ENCODE assay signal across 8 cellular contexts in the genomic region with DNA sequence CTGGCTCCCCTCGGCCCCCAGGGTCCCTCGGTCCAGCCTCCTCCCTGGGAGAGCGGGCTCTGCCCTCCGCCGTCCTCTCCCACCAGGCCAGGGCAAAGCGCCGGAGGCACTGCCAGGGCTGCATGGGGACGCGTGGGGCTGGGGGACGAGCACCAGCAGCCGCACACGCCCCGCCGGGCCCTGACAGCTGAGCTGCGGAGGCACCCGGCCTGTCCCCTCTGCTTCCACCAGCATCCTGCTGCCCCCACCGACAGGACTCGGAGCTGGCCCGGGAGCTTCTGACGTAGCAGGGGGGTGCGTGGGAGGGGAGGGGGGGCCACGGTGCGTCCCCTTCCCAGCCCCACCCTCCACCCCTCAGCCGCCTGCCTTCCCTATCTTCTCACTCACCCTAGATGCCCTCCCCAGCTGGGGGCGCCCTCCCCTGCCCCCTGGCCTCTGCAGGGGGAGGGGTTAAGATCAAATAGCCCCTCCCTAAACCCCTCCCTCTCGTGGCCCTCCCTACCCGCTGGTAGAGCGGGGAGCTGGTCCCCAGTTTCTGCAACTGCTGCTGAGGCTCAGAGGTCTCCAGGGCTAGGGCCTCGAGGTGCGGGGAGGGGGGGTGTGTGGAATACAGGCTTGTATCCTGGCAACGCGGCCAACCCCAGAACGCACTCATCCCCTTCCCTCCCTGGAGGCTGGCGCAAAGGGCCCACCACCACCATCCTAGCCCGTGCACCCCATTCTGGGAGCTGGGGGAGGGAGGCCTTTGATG. TPM values are rescaled to one million over a fixed set of nuclear protein-coding genes. Genes with fewer than 3 reads are reported as not detected.
DNase-seq lines count a peak whose midpoint lies in the region; ATAC-seq and TF ChIP-seq lines count a peak whose summit lies in the region.

No MANE protein-coding gene starts in this region.

- ATAC-seq in GM21526 (IDR thresholded peaks at IDR 0.05; ENCODE audit: low FRiP score, unreplicated experiment) (no peak), HG03039 (IDR thresholded peaks at IDR 0.05; ENCODE audit: unreplicated experiment) (no peak)

- H3K14ac ChIP-seq in neuronal stem cell (ENCODE audit: low read length), result no peak overlapping the region

- H2AK5ac ChIP-seq in neuronal stem cell (ENCODE audit: low read depth, low read length), result peak overlapping the region; percentile 99

- CTCF ChIA-PET in GM10248 (lab: Yijun Ruan, JAX), result interaction anchor here (0.9 to 4.7 kb wide), 8 partner anchors 18 to 112 kb away, joined by 3 to 22 read pairs (median 4); no protein-coding TSS in a partner anchor

- H2BK12ac ChIP-seq in neuronal stem cell (ENCODE audit: low read length), result no peak overlapping the region

- H2BK15ac ChIP-seq in neuronal stem cell (ENCODE audit: low read length), result peak overlapping the region; percentile 44

- H3K4ac ChIP-seq in neuronal stem cell (ENCODE audit: low read length), result peak overlapping the region; percentile 66

- H3K18ac ChIP-seq in neuronal stem cell (ENCODE audit: low read length), result peak overlapping the region; percentile 92

- peak overlapping the region; percentile 78 for H3K27ac ChIP-seq in angular gyrus (ENCODE audit: low read depth, low read length)
- H3K27ac ChIP-seq in neuronal stem cell (replicated peaks; ENCODE audit: low read length), result no peak overlapping the region

- peak overlapping the region; percentile 95 for H2BK120ac ChIP-seq in neuronal stem cell (ENCODE audit: low read depth, low read length)

- H4K91ac ChIP-seq in neuronal stem cell (ENCODE audit: low read depth, low read length, poor library complexity), result peak overlapping the region; percentile 16

- POLR2A ChIA-PET in GM10248 (lab: Yijun Ruan, JAX), result no interaction called here

- peaks cover 0 to 22% (median 15%) of the 10 kb centered on the region in 3 experiments for H3K27me3 ChIP-seq in neuronal stem cell (ENCODE audit: control insufficient read depth in 3 of 3, insufficient read depth in 3 of 3, low read depth in 1 of 3, low read length in 3 of 3)

- H3K4me1 ChIP-seq in neuronal stem cell (ENCODE audit: control insufficient read depth in 2 of 2, insufficient read depth in 1 of 2, low read depth in 1 of 2, low read length in 2 of 2), result peaks cover 37 to 41% of the 10 kb centered on the region in 2 donors

- peaks cover 9% of the 10 kb centered on the region for H3K79me1 ChIP-seq in neuronal stem cell (ENCODE audit: low read depth, low read length)

- peak overlapping the region; percentile 80 for H3K9ac ChIP-seq in neuronal stem cell (ENCODE audit: low read depth, low read length, poor library complexity)

- H3K9me3 ChIP-seq in neuronal stem cell (replicated peaks in 1 of 2; ENCODE audit: control insufficient read depth in 2 of 2, insufficient read depth in 1 of 2, low read depth in 1 of 2, low read length in 2 of 2), result no peaks in the 10 kb centered on the region

- H3K36me3 ChIP-seq in neuronal stem cell (replicated peaks in 1 of 2; ENCODE audit: control insufficient read depth in 2 of 2, insufficient read depth in 2 of 2, low read length in 2 of 2), result no peaks in the 10 kb centered on the region

- H2BK5ac ChIP-seq in neuronal stem cell (ENCODE audit: low read length), result no peak overlapping the region

- H3K4me3 ChIP-seq in neuronal stem cell (ENCODE audit: low read length in 2 of 2), result peak overlapping the region; percentile 66 to 81

- WGBS in neuronal stem cell (ENCODE audit: extremely low coverage in 2 of 2, insufficient read length in 2 of 2, insufficient replicate concordance in 1 of 2), 2 donors, result no CpG with 5 or more reads among the region's 35 CpGs

- DNase-seq in GM10248 (ENCODE audit: extremely low spot score), result peak; percentile 64
- peak; percentile 47 for DNase-seq in NCI-H2107 (lab: John Stamatoyannopoulos, UW)
- no peak for DNase-seq in neuronal stem cell (ENCODE audit: low spot score)
- DNase-seq in foreskin melanocyte, result no peak
- DNase-seq in activated gamma-delta T cell (lab: John Stamatoyannopoulos, UW), result no peak

- peak overlapping the region; percentile 57 for H3K23ac ChIP-seq in neuronal stem cell (ENCODE audit: low read depth, low read length, poor library complexity)

- no peak overlapping the region for H4K8ac ChIP-seq in neuronal stem cell (ENCODE audit: low read depth, low read length)

- peak overlapping the region; percentile 97 for H2AFZ ChIP-seq in neuronal stem cell (ENCODE audit: low read length)

- peak overlapping the region; percentile 81 for H3K4me2 ChIP-seq in neuronal stem cell (ENCODE audit: insufficient read depth, low read length, poor library complexity, severe bottlenecking)

- no peak for TF ChIP-seq CTCF in GM10248 (IDR thresholded peaks at IDR 0.05; ENCODE audit: control extremely low read depth, extremely low read depth, low read depth, missing control alignments)

RNA-seq across cellular contexts. Expression of gene SRCIN1, which starts 1.1 kb away (rescaled TPM):
- 7.3 TPM for polyA plus RNA-seq in neuronal stem cell (2013, experiment 1 of 2)
- 7.4 TPM for polyA plus RNA-seq in neuronal stem cell (2013, experiment 2 of 2)

Comparison
In these comparisons a context has a peak if more than half of its experiments do, and no peak if none do; other contexts are left out.
1. DNase-seq: peak in GM10248 (single experiment) and NCI-H2107 (single experiment); none in neuronal stem cell (single experiment), foreskin melanocyte (single experiment) and activated gamma-delta T cell (single experiment).